Comparison of ENCODE assay signal across 22 cellular contexts in genomic region chr7:153258686-153259085, GRCh38.
"Had no signal": no experiment of that assay in that cellular context is flagged by ENCODE, and none has a peak within 500 bp of the region (broad histone marks: within the 10 kb centered on the region; RNA-seq: fewer than 3 reads in every experiment).

No MANE protein-coding gene starts in this region.

- H3K9ac ChIP-seq: KMS-11, SK-N-SH had no signal

- H3K9me3 ChIP-seq: SK-N-SH had no signal

- H3K27ac ChIP-seq: HL-60, KMS-11, RWPE1 had no signal

- H3K4me2 ChIP-seq: KMS-11, SK-N-SH had no signal

- H3K4me3 ChIP-seq: K562 had no signal

- DNase-seq: Kasumi-1, MM.1S, NCI-H1092 treated with DMSO at 0.1 percent for 48 hours, NCI-H1436, NCI-H187, NCI-H2029, NCI-H2081 treated with DMSO at 0.1 percent for 48 hours, NCI-H2171, NCI-H226, NCI-H446, NCI-H510A, NCI-H524 treated with DMSO at 0.1 percent for 48 hours, NCI-H69, NCI-H774, PC-3, SHP77, SK-N-SH, SW 1271 had no signal
